ENCODE assay signal across 22 cellular contexts in genomic region chr16:25941800-25942558, GRCh38.
"Had no signal": no experiment of that assay in that cellular context is flagged by ENCODE, and none has a peak within 500 bp of the region (broad histone marks: within the 10 kb centered on the region; RNA-seq: fewer than 3 reads in every experiment).

No MANE protein-coding gene starts in this region.

- H3K4me1 ChIP-seq: esophagus muscularis mucosa, prostate gland, right atrium auricular region, sigmoid colon, stomach, thyroid gland had no signal

- H3K4me3 ChIP-seq: coronary artery, esophagus muscularis mucosa, prostate gland, right atrium auricular region, sigmoid colon, stomach, thyroid gland had no signal

- H3K9me3 ChIP-seq: prostate gland, thyroid gland had no signal

- H3K27ac ChIP-seq: esophagus muscularis mucosa, prostate gland, right atrium auricular region, sigmoid colon, stomach, thyroid gland had no signal

- H3K36me3 ChIP-seq: esophagus muscularis mucosa, prostate gland, right atrium auricular region, sigmoid colon, stomach, thyroid gland had no signal

- ATAC-seq: left lobe of liver; naive thymus-derived CD4-positive, alpha-beta T cell; stimulated activated effector memory CD8-positive, alpha-beta T cell treated with anti-CD3 and anti-CD28 coated beads, Interleukin-12 subunit alpha, Interleukin-12 subunit beta, amount 100 ng/mL, for 72 hours had no signal

- DNase-seq: dermis blood vessel endothelial cell; effector memory CD4-positive, alpha-beta T cell; foreskin melanocyte; glutamatergic neuron; mesendoderm; midbrain; naive thymus-derived CD4-positive, alpha-beta T cell; nucleus accumbens; sigmoid colon; stimulated activated CD4-positive, alpha-beta T cell treated with anti-CD3 and anti-CD28 coated beads, Interleukin-2, amount 100 ng/mL, for 24 hours; stimulated activated CD4-positive, alpha-beta T cell treated with anti-CD3 and anti-CD28 coated beads, Interleukin-4, amount 100 ng/mL, for 24 hours; stimulated activated naive CD4-positive, alpha-beta T cell treated with Interleukin-2 at 50 U/mL for 16 hours; stomach; thyroid gland had no signal

- FAIRE-seq: endothelial cell of umbilical vein, keratinocyte had no signal

- H3K27me3 ChIP-seq: esophagus muscularis mucosa, right atrium auricular region, sigmoid colon, stomach, thyroid gland had no signal
